ENCODE assay signal across 1 cellular context in the genomic region with DNA sequence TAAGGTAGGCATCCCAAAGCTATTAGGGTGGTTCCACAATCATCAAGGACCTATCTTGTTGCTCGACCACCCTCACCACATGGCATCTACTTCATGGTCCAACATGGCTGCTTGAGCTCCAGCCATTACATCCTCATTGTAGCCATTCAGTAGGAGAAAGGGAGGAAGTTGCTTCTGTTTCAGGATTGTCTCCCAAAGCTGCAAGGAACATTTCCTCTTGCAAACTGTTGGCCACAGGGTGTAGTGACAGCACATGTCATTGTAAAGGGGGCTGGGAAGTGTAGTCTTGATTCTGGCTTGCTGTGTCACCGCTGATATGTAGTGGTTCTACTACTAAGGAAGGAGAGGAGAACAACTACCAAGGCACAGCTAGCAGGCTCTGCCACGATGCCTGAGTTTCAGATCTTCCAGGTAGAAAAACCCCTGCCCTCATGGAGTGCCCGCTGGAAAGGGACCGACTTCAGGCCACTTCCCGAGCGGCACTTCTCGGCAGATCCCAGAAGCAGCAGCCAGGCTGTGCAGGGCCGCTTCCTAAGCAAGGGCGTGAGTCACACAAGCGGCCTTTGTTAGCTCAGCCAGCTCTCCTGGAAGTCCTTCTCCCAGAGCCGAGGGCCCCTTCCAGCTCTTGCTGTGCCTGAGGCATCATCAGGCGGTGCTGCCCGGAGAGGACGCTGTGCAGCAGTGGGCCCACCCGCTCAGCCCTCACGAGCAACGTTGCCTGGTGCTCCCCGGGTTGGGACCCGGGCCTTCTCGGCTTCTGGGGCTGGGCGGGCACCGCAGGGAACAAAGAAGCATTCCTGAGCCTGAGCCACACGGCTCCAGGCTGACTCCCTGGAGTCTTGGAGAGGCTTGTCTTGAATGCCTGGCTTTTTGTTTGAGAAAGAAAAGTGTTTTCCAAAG.
TF ChIP-seq lines count a peak whose summit lies in the region.

No MANE protein-coding gene starts in this region.

TF ChIP-seq in HepG2, 621 proteins besides CTCF, POLR2A, EP300 and RAD21 (continued from another document and continues in another):
- TF ChIP-seq, protein P1, sequence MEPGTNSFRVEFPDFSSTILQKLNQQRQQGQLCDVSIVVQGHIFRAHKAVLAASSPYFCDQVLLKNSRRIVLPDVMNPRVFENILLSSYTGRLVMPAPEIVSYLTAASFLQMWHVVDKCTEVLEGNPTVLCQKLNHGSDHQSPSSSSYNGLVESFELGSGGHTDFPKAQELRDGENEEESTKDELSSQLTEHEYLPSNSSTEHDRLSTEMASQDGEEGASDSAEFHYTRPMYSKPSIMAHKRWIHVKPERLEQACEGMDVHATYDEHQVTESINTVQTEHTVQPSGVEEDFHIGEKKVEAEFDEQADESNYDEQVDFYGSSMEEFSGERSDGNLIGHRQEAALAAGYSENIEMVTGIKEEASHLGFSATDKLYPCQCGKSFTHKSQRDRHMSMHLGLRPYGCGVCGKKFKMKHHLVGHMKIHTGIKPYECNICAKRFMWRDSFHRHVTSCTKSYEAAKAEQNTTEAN (CRISPR knock-in tag; conservative IDR thresholded peaks at IDR 0.05): no peak
- TF ChIP-seq E2F5 (CRISPR knock-in tag; conservative IDR thresholded peaks at IDR 0.05): no peak
- no peak for TF ChIP-seq FOXA3 (CRISPR knock-in tag; IDR thresholded peaks at IDR 0.05)
- TF ChIP-seq HCFC1 (IDR thresholded peaks at IDR 0.05; ENCODE audit: low read depth, low read length): no peak
- TF ChIP-seq AHDC1 (CRISPR knock-in tag; IDR thresholded peaks at IDR 0.05; ENCODE audit: borderline replicate concordance): no peak
- no peak for TF ChIP-seq REXO4 (CRISPR knock-in tag; IDR thresholded peaks at IDR 0.05; ENCODE audit: borderline replicate concordance)
- TF ChIP-seq CEBPG (CRISPR knock-in tag; IDR thresholded peaks at IDR 0.05): peak; percentile 32; the same call in 1 of the 2 replicates
- TF ChIP-seq ATM (IDR thresholded peaks at IDR 0.05; ENCODE audit: borderline replicate concordance): no peak
- TF ChIP-seq RORA (CRISPR knock-in tag; IDR thresholded peaks at IDR 0.05): no peak
- peak; percentile 78 for TF ChIP-seq FOXO1 (CRISPR knock-in tag; IDR thresholded peaks at IDR 0.05)
- TF ChIP-seq, protein P2, sequence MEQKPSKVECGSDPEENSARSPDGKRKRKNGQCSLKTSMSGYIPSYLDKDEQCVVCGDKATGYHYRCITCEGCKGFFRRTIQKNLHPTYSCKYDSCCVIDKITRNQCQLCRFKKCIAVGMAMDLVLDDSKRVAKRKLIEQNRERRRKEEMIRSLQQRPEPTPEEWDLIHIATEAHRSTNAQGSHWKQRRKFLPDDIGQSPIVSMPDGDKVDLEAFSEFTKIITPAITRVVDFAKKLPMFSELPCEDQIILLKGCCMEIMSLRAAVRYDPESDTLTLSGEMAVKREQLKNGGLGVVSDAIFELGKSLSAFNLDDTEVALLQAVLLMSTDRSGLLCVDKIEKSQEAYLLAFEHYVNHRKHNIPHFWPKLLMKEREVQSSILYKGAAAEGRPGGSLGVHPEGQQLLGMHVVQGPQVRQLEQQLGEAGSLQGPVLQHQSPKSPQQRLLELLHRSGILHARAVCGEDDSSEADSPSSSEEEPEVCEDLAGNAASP (CRISPR knock-in tag; IDR thresholded peaks at IDR 0.05; ENCODE audit: borderline replicate concordance): peak; percentile 52; the same call in 1 of the 2 replicates
- TF ChIP-seq EEA1 (CRISPR knock-in tag; IDR thresholded peaks at IDR 0.05; ENCODE audit: borderline replicate concordance): no peak
- TF ChIP-seq BORCS8-MEF2B (CRISPR knock-in tag; IDR thresholded peaks at IDR 0.05): no peak
- TF ChIP-seq IRX3 (CRISPR knock-in tag; IDR thresholded peaks at IDR 0.05; ENCODE audit: borderline replicate concordance, low read depth): no peak
- TF ChIP-seq, protein P3, sequence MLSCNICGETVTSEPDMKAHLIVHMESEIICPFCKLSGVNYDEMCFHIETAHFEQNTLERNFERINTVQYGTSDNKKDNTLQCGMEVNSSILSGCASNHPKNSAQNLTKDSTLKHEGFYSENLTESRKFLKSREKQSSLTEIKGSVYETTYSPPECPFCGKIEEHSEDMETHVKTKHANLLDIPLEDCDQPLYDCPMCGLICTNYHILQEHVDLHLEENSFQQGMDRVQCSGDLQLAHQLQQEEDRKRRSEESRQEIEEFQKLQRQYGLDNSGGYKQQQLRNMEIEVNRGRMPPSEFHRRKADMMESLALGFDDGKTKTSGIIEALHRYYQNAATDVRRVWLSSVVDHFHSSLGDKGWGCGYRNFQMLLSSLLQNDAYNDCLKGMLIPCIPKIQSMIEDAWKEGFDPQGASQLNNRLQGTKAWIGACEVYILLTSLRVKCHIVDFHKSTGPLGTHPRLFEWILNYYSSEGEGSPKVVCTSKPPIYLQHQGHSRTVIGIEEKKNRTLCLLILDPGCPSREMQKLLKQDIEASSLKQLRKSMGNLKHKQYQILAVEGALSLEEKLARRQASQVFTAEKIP (CRISPR knock-in tag; IDR thresholded peaks at IDR 0.05; ENCODE audit: borderline replicate concordance): no peak
- TF ChIP-seq JUNB (CRISPR knock-in tag; IDR thresholded peaks at IDR 0.05; ENCODE audit: borderline replicate concordance): no peak
- peak; percentile 38; the same call in 1 of the 2 replicates for TF ChIP-seq ARID4A (CRISPR knock-in tag; IDR thresholded peaks at IDR 0.05; ENCODE audit: borderline replicate concordance)
- TF ChIP-seq ZNF607 (CRISPR knock-in tag; IDR thresholded peaks at IDR 0.05; ENCODE audit: borderline replicate concordance): no peak
- TF ChIP-seq ZNF264 (CRISPR knock-in tag; IDR thresholded peaks at IDR 0.05): no peak
- 0 out of 2 replicates have a peak, but pooled peaks have one; percentile 27 for TF ChIP-seq ELF1 (CRISPR knock-in tag; IDR thresholded peaks at IDR 0.05)
- no peak for TF ChIP-seq MBD4 (IDR thresholded peaks at IDR 0.05; ENCODE audit: borderline replicate concordance, low read length)
- peak; percentile 93 for TF ChIP-seq XRCC5 (optimal IDR thresholded peaks at IDR 0.05; ENCODE audit: low read length)
- TF ChIP-seq ZNF496 (CRISPR knock-in tag; IDR thresholded peaks at IDR 0.05; ENCODE audit: insufficient replicate concordance): no peak
- TF ChIP-seq DNMT1 (CRISPR knock-in tag; IDR thresholded peaks at IDR 0.05): no peak
- TF ChIP-seq JUN (CRISPR knock-in tag; IDR thresholded peaks at IDR 0.05): peak; percentile 56; the same call in 1 of the 2 replicates
- no peak for TF ChIP-seq HOXA5 (CRISPR knock-in tag; IDR thresholded peaks at IDR 0.05)
- no peak for TF ChIP-seq ZNF207 (IDR thresholded peaks at IDR 0.05; ENCODE audit: borderline replicate concordance)
- 0 out of 2 replicates have a peak, but pooled peaks have one; percentile 65 for TF ChIP-seq NFE2L1 (CRISPR knock-in tag; IDR thresholded peaks at IDR 0.05; ENCODE audit: borderline replicate concordance)
- TF ChIP-seq KLF16 (CRISPR knock-in tag; IDR thresholded peaks at IDR 0.05): no peak; a peak in 1 of 4 replicates
- TF ChIP-seq, protein P4, sequence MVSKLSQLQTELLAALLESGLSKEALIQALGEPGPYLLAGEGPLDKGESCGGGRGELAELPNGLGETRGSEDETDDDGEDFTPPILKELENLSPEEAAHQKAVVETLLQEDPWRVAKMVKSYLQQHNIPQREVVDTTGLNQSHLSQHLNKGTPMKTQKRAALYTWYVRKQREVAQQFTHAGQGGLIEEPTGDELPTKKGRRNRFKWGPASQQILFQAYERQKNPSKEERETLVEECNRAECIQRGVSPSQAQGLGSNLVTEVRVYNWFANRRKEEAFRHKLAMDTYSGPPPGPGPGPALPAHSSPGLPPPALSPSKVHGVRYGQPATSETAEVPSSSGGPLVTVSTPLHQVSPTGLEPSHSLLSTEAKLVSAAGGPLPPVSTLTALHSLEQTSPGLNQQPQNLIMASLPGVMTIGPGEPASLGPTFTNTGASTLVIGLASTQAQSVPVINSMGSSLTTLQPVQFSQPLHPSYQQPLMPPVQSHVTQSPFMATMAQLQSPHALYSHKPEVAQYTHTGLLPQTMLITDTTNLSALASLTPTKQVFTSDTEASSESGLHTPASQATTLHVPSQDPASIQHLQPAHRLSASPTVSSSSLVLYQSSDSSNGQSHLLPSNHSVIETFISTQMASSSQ (IDR thresholded peaks at IDR 0.05; ENCODE audit: low read depth): no peak
- TF ChIP-seq, protein P4 (CRISPR knock-in tag; IDR thresholded peaks at IDR 0.05; ENCODE audit: borderline replicate concordance): peak; percentile 39; the same call in 1 of the 2 replicates
- TF ChIP-seq PCBP1 (IDR thresholded peaks at IDR 0.05; ENCODE audit: borderline replicate concordance, low read depth, low read length): no peak
- no peak for TF ChIP-seq ZBTB21 (CRISPR knock-in tag; IDR thresholded peaks at IDR 0.05)
- TF ChIP-seq CC2D1A (CRISPR knock-in tag; IDR thresholded peaks at IDR 0.05): 0 out of 2 replicates have a peak, but pooled peaks have one; percentile 51
- peak; percentile 84; the same call in 1 of the 2 replicates for TF ChIP-seq CHCHD3 (CRISPR knock-in tag; IDR thresholded peaks at IDR 0.05)
- peak; percentile 24; the same call in 1 of the 2 replicates for TF ChIP-seq ELF3 (CRISPR knock-in tag; IDR thresholded peaks at IDR 0.05)
- 0 out of 2 replicates have a peak, but pooled peaks have one; percentile 63 for TF ChIP-seq RBAK (CRISPR knock-in tag; IDR thresholded peaks at IDR 0.05)
